8 cellular contexts compared by ENCODE assay signal in genomic region chr19:35757231-35757748, GRCh38. TPM values are rescaled to one million over a fixed set of nuclear protein-coding genes. Genes with fewer than 3 reads are reported as not detected.
A peak's percentile ranks its signal among the peaks of the same experiment; 100 is the strongest.
DNase-seq lines count a peak whose midpoint lies in the region; ATAC-seq, FAIRE-seq and TF ChIP-seq lines count a peak whose summit lies in the region.

No MANE protein-coding gene starts in this region.

- ATAC-seq in GM18868 (IDR thresholded peaks at IDR 0.05; ENCODE audit: unreplicated experiment) (no peak), GM21529 (IDR thresholded peaks at IDR 0.05; ENCODE audit: unreplicated experiment) (no peak)

- intact Hi-C loops in breast epithelium (cut with DNase I; ENCODE audit: low total_unique reads) = no loop called here
- intact Hi-C loops in kidney (cut with DNase I) = no loop called here

- H3K36me3 ChIP-seq in GM06990 (ENCODE audit: control insufficient read depth, insufficient read depth, low read length) (peaks cover 23% of the 10 kb centered on the region), breast epithelium (peaks cover 7% of the 10 kb centered on the region), kidney (ENCODE audit: control insufficient read depth in 1 of 2, insufficient read depth in 2 of 2, low read length in 2 of 2) (peaks cover 14 to 28% of the 10 kb centered on the region in 2 donors)

- peaks cover 0 to 8% of the 10 kb centered on the region in 2 donors for H3K4me1 ChIP-seq in breast epithelium
- H3K4me1 ChIP-seq in kidney (ENCODE audit: control insufficient read depth in 1 of 2, insufficient read depth in 1 of 2, low read depth in 1 of 2, low read length in 2 of 2) = peaks cover 0 to 8% of the 10 kb centered on the region in 2 donors

- H3K9me3 ChIP-seq in breast epithelium (no peaks in the 10 kb centered on the region), kidney (ENCODE audit: control insufficient read depth in 1 of 2, low read length in 2 of 2) (no peaks in the 10 kb centered on the region)

- no peak for TF ChIP-seq POLR2A in breast epithelium (IDR thresholded peaks at IDR 0.05)

- DNase-seq in 8988T = peak; percentile 58
- DNase-seq in GM06990 (ENCODE audit: extremely low read depth, insufficient read length) = no peak
- peak; percentile 90 for DNase-seq in NCI-H69 (lab: John Stamatoyannopoulos, UW)
- peak in 1 of 2 donors; percentile 72 for DNase-seq in breast epithelium (ENCODE audit: low spot score in 2 of 2)
- peak; percentile 95 for DNase-seq in kidney
- peak; percentile 89 for DNase-seq in smooth muscle cell of the brain vasculature (ENCODE audit: low read depth, low spot score)

- TF ChIP-seq CTCF in GM06990 (IDR thresholded peaks at IDR 0.05; ENCODE audit: insufficient read depth, low read length, poor library complexity, severe bottlenecking) (no peak), breast epithelium (IDR thresholded peaks at IDR 0.05) (no peak), kidney (IDR thresholded peaks at IDR 0.05; ENCODE audit: borderline replicate concordance, extremely low read depth, insufficient read depth) (no peak)

- peak overlapping the region in 1 of 2 donors; percentile 15 for H3K9ac ChIP-seq in kidney (ENCODE audit: low read length in 2 of 2)

- H3K27me3 ChIP-seq in GM06990 (replicated peaks; ENCODE audit: control insufficient read depth, insufficient read depth, low read length) (no peaks in the 10 kb centered on the region), breast epithelium (no peaks in the 10 kb centered on the region)

- H3K4me3 ChIP-seq in GM06990 (replicated peaks; ENCODE audit: low read depth, low read length) = peak overlapping the region; percentile 51
- H3K4me3 ChIP-seq in breast epithelium = peak overlapping the region; percentile 76 to 92 (median 79)
- H3K4me3 ChIP-seq in kidney (ENCODE audit: low read length in 2 of 2) = peak overlapping the region in 1 of 2 donors; percentile 87

- H3K27ac ChIP-seq in breast epithelium = peak overlapping the region; percentile 98
- H3K27ac ChIP-seq in kidney (ENCODE audit: low read depth in 2 of 2, low read length in 2 of 2) = peak overlapping the region; percentile 86

- no peak for FAIRE-seq in kidney (lab: Jason Lieb, UNC)

RNA-seq across cellular contexts. Expression of gene HSPB6, which starts 0.5 kb away (rescaled TPM):
- total RNA-seq in breast epithelium (100 to 1,000 TPM in 1 of 3 donors, 10 to 100 TPM in 2; 31.0 to 144 (median 81.9) TPM), kidney (64.3 TPM)
- 53.1 TPM for polyA plus RNA-seq in kidney (ENCODE audit: insufficient read depth, low read depth, low replicate concordance)

RNA-seq across cellular contexts. Expression of gene PROSER3, which starts 0.7 kb away (rescaled TPM):
- total RNA-seq in breast epithelium (1 to 10 TPM; 5.7 to 6.4 (median 6.2) TPM), kidney (34.9 TPM)
- polyA plus RNA-seq in kidney (ENCODE audit: insufficient read depth, low read depth, low replicate concordance) = 2.8 TPM

RNA-seq across cellular contexts. Expression of gene LIN37, which starts 8.9 kb away (rescaled TPM):
- total RNA-seq in breast epithelium = 10 to 100 TPM; 12.8 to 15.4 (median 14.2) TPM
- total RNA-seq in kidney = 11.2 TPM
- polyA plus RNA-seq in kidney (ENCODE audit: insufficient read depth, low read depth, low replicate concordance) = 11.4 TPM

RNA-seq across cellular contexts. Expression of gene PSENEN, which starts 11.8 kb away (rescaled TPM):
- total RNA-seq in breast epithelium = 10 to 100 TPM; 37.4 to 54.1 (median 54.0) TPM
- total RNA-seq in kidney = 84.0 TPM
- polyA plus RNA-seq in kidney (ENCODE audit: insufficient read depth, low read depth, low replicate concordance) = 185 TPM

RNA-seq across cellular contexts. Expression of gene U2AF1L4, which starts 12.1 kb away (rescaled TPM):
- total RNA-seq in breast epithelium (10 to 100 TPM; 15.7 to 37.5 (median 19.5) TPM), kidney (27.4 TPM)
- polyA plus RNA-seq in kidney (ENCODE audit: insufficient read depth, low read depth, low replicate concordance) = 47.7 TPM
